9 cellular contexts compared by ENCODE assay signal in the genomic region with DNA sequence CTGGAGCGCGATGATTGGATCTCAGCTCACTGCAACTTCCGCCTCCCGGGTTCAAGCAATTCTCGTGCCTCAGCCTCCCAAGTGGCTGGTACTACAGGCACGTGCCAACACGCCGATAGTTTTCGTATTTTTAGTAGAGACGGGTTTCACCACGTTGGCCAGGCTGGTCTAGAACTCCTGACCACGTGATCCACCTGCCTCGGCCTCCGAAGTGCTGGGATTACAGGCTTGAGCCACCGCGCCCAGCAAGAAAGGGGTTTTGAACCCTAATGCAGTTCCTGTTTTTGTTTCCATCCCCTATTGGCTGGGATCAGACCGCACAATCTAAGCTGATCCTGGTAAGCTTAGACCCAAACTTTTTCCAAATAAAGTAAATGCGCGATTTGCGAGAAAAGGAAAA. TPM values are rescaled to one million over a fixed set of nuclear protein-coding genes. Genes with fewer than 3 reads are reported as not detected.
DNase-seq lines count a peak whose midpoint lies in the region; ATAC-seq and TF ChIP-seq lines count a peak whose summit lies in the region.
"Had no signal": no experiment of that assay in that cellular context is flagged by ENCODE, and none has a peak within 500 bp of the region (broad histone marks: within the 10 kb centered on the region; RNA-seq: fewer than 3 reads in every experiment).

No MANE protein-coding gene starts in this region.

- H2AFZ ChIP-seq in SU-DHL-6 (ENCODE audit: low read depth, low read length, severe bottlenecking), result no peak overlapping the region
- H2AFZ ChIP-seq in fibroblast of lung (ENCODE audit: low read length), result peak overlapping the region; percentile 55

- peak in 1 of 2 donors; percentile 19 for DNase-seq in fibroblast of lung (ENCODE audit: low read depth in 2 of 2)
- no peak for DNase-seq in NCI-H2107 (lab: John Stamatoyannopoulos, UW)
- DNase-seq in cerebellar nuclear complex (lab: John Stamatoyannopoulos, UW), result no peak
- DNase-seq: KBM-7 had no signal

- H3K36me3 ChIP-seq in BLaER1 (peaks cover 49% of the 10 kb centered on the region), SU-DHL-6 (ENCODE audit: low read length) (peaks cover 37% of the 10 kb centered on the region), fibroblast of lung (ENCODE audit: control insufficient read depth, insufficient read depth, low read length) (peaks cover 2% of the 10 kb centered on the region), neutrophil (no peaks in the 10 kb centered on the region)

- H3K27ac ChIP-seq in BLaER1 (peak overlapping the region; percentile 93; the same call in 1 of the 2 replicates), SU-DHL-6 (ENCODE audit: low read depth, low read length) (no peak overlapping the region), fibroblast of lung (ENCODE audit: insufficient read depth, low read length) (peak overlapping the region; percentile 88), neutrophil (peak overlapping the region; percentile 69)

- 0 out of 2 replicates have a peak, but pooled peaks cover 3% of the 10 kb centered on the region for H3F3A ChIP-seq in SU-DHL-6 (ENCODE audit: insufficient read depth)

- H3K9me2 ChIP-seq in SU-DHL-6 (replicated peaks; ENCODE audit: insufficient read depth, low read length), result no peaks in the 10 kb centered on the region

- H3K4me2 ChIP-seq in BLaER1 (peak overlapping the region; percentile 64), SU-DHL-6 (ENCODE audit: low read depth, low read length, poor library complexity, severe bottlenecking) (peak overlapping the region; percentile 54), fibroblast of lung (ENCODE audit: extremely low read depth, insufficient read depth, low read length) (peak overlapping the region; percentile 93)

- TF ChIP-seq CTCF in SU-DHL-6 (IDR thresholded peaks at IDR 0.05; ENCODE audit: insufficient read depth, low read length, poor library complexity, severe bottlenecking), result no peak
- no peak for TF ChIP-seq CTCF in fibroblast of lung (conservative IDR thresholded peaks at IDR 0.05 in 1 of 2, IDR thresholded peaks at IDR 0.05 in 1 of 2; ENCODE audit: low read depth in 1 of 2, low read length in 2 of 2)
- TF ChIP-seq CTCF in neutrophil (IDR thresholded peaks at IDR 0.05), result no peak

- ATAC-seq in HG03457 (IDR thresholded peaks at IDR 0.05; ENCODE audit: unreplicated experiment) (no peak), GM21360 (IDR thresholded peaks at IDR 0.05; ENCODE audit: unreplicated experiment) (no peak)

- H3K9ac ChIP-seq in BLaER1 (peak overlapping the region; percentile 92), SU-DHL-6 (ENCODE audit: low read length) (peak overlapping the region; percentile 80), fibroblast of lung (ENCODE audit: insufficient read depth, low read length) (peak overlapping the region; percentile 88)

- H3K79me2 ChIP-seq in SU-DHL-6 (ENCODE audit: insufficient read depth, low read length) (peaks cover 59% of the 10 kb centered on the region), fibroblast of lung (ENCODE audit: control insufficient read depth, insufficient read depth, low read length) (peaks cover 30% of the 10 kb centered on the region)

- peaks cover 81% of the 10 kb centered on the region for H3K9me3 ChIP-seq in BLaER1
- H3K9me3 ChIP-seq in SU-DHL-6 (ENCODE audit: insufficient read depth, low read length), result no peaks in the 10 kb centered on the region
- H3K9me3 ChIP-seq in fibroblast of lung (ENCODE audit: control insufficient read depth, insufficient read depth, low read depth, low read length), result no peaks in the 10 kb centered on the region
- peaks cover 4% of the 10 kb centered on the region for H3K9me3 ChIP-seq in neutrophil

- H3K4me1 ChIP-seq in BLaER1, result peaks cover 16% of the 10 kb centered on the region
- H3K4me1 ChIP-seq in fibroblast of lung (ENCODE audit: control insufficient read depth, extremely low read depth, insufficient read depth, low read length), result no peaks in the 10 kb centered on the region
- peaks cover 2 to 4% of the 10 kb centered on the region in 2 experiments for H3K4me1 ChIP-seq in neutrophil (ENCODE audit: control insufficient read depth in 1 of 2, insufficient read depth in 1 of 2, low read depth in 1 of 2, low read length in 1 of 2)

- H3K27me3 ChIP-seq in BLaER1, result no peaks in the 10 kb centered on the region
- no peaks in the 10 kb centered on the region for H3K27me3 ChIP-seq in SU-DHL-6 (ENCODE audit: low read length)
- H3K27me3 ChIP-seq in fibroblast of lung (ENCODE audit: control insufficient read depth, insufficient read depth, low read length), result no peaks in the 10 kb centered on the region
- H3K27me3 ChIP-seq in neutrophil, result no peaks in the 10 kb centered on the region

- peak overlapping the region; percentile 70 for H3K4me3 ChIP-seq in BLaER1
- peak overlapping the region; percentile 78 for H3K4me3 ChIP-seq in SU-DHL-6 (ENCODE audit: insufficient read depth, low read length, poor library complexity, severe bottlenecking)
- peak overlapping the region; percentile 70 to 88 (median 86) for H3K4me3 ChIP-seq in fibroblast of lung (replicated peaks in 1 of 4; ENCODE audit: control extremely low read depth in 1 of 4, insufficient read depth in 1 of 4, low read depth in 3 of 4, low read length in 4 of 4)
- H3K4me3 ChIP-seq in neutrophil (ENCODE audit: low read depth in 1 of 2, low read length in 1 of 2), result peak overlapping the region; percentile 56 to 80

- no peaks in the 10 kb centered on the region for H4K20me1 ChIP-seq in BLaER1
- H4K20me1 ChIP-seq in SU-DHL-6 (ENCODE audit: low read depth, low read length), result no peaks in the 10 kb centered on the region
- no peaks in the 10 kb centered on the region for H4K20me1 ChIP-seq in fibroblast of lung (ENCODE audit: control insufficient read depth, extremely low read depth, insufficient read depth, low read length)

RNA-seq across cellular contexts. Expression of a gene that starts 0.9 kb away (rescaled TPM):
- total RNA-seq in fibroblast of lung, result 18.3 and 18.7 TPM in 2 replicates
- 9.8 and 10.4 TPM in 2 replicates for polyA plus RNA-seq in fibroblast of lung
- polyA plus RNA-seq in fibroblast of lung (2012), result 5.2 and 6.2 TPM in 2 replicates
- 1.3 and 1.6 TPM in 2 replicates for polyA minus RNA-seq in fibroblast of lung (ENCODE audit: low replicate concordance)
